In the genomic region with DNA sequence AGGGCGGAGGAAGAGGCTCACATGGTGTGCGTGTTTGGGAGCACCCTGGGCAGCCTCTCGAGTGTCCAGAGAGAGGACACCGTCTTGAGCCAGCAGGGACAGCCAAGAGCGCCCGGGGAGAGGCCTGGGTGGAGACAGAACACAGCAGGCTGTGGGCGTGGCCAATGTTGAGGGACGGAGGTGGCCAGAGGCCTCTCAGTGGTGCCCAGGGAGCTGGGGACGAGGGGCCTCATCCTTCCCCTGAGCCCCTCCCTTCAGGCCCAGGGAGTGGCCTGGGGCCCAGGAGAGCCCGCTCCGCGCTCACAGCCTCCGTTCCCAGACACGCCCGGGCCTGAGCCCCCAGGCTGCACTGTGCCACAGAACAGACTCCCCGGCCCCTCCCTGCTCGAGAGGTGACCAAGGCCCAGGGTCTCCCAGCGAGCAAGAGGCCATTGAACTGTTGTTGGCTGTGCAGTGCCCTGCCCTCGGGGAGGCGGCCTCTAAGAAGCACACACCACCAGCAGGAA, we compare ENCODE assay signal across 9 cellular contexts. TPM values are rescaled to one million over a fixed set of nuclear protein-coding genes. Genes with fewer than 3 reads are reported as not detected.
DNase-seq lines count a peak whose midpoint lies in the region; ATAC-seq and TF ChIP-seq lines count a peak whose summit lies in the region.
"Had no signal": no experiment of that assay in that cellular context is flagged by ENCODE, and none has a peak within 500 bp of the region (broad histone marks: within the 10 kb centered on the region; RNA-seq: fewer than 3 reads in every experiment).

No MANE protein-coding gene starts in this region.

- H3K9me3 ChIP-seq in thyroid gland, result no peaks in the 10 kb centered on the region

- TF ChIP-seq CTCF in thyroid gland (IDR thresholded peaks at IDR 0.05), result peak in 4 of 6 experiments; percentile 18 to 51 (median 44)

- ATAC-seq in HG03159 (IDR thresholded peaks at IDR 0.05; ENCODE audit: unreplicated experiment), result no peak
- no peak for ATAC-seq in GM18861 (IDR thresholded peaks at IDR 0.05; ENCODE audit: unreplicated experiment)
- ATAC-seq in HG02981 (IDR thresholded peaks at IDR 0.05; ENCODE audit: unreplicated experiment), result no peak

- H3K36me3 Mint-ChIP-seq in activated CD4-positive, alpha-beta memory T cell treated with anti-CD3 and anti-CD28 coated beads, Interleukin-2, amount 10 ng/mL, durations not matched to agents 7 days and 5 days (ENCODE audit: low read depth), result no peaks in the 10 kb centered on the region

- CTCF ChIA-PET in HEK293T (lab: Yijun Ruan, JAX), result interaction anchor here (0.6 kb wide), 1 partner anchor 28 kb away, joined by 3 read pairs; no protein-coding TSS in a partner anchor
- CTCF ChIA-PET in activated CD4-positive, alpha-beta memory T cell treated with anti-CD3 and anti-CD28 coated beads, Interleukin-2, amount 10 ng/mL, durations not matched to agents 7 days and 5 days (lab: Charles Lee), result no interaction called here

- H3K4me3 ChIP-seq in thyroid gland (replicated peaks in 1 of 3), result no peak overlapping the region

- no peaks in the 10 kb centered on the region for H3K36me3 ChIP-seq in thyroid gland

- H3K27ac ChIP-seq in thyroid gland, result no peak overlapping the region

- TF ChIP-seq POLR2A in thyroid gland (IDR thresholded peaks at IDR 0.05), result no peak

- no peaks in the 10 kb centered on the region for H3K27me3 Mint-ChIP-seq in activated CD4-positive, alpha-beta memory T cell treated with anti-CD3 and anti-CD28 coated beads, Interleukin-2, amount 10 ng/mL, durations not matched to agents 7 days and 5 days

- no peaks in the 10 kb centered on the region for H3K27me3 ChIP-seq in thyroid gland

- H3K27ac Mint-ChIP-seq in activated CD4-positive, alpha-beta memory T cell treated with anti-CD3 and anti-CD28 coated beads, Interleukin-2, amount 10 ng/mL, durations not matched to agents 7 days and 5 days, result no peak overlapping the region

- no peaks in the 10 kb centered on the region for H3K9me3 Mint-ChIP-seq in activated CD4-positive, alpha-beta memory T cell treated with anti-CD3 and anti-CD28 coated beads, Interleukin-2, amount 10 ng/mL, durations not matched to agents 7 days and 5 days

- POLR2A ChIA-PET in HEK293T (lab: Yijun Ruan, JAX), result no interaction called here
- POLR2A ChIA-PET in activated CD4-positive, alpha-beta memory T cell treated with anti-CD3 and anti-CD28 coated beads, Interleukin-2, amount 10 ng/mL, durations not matched to agents 7 days and 5 days (lab: Charles Lee), result no interaction called here

- intact Hi-C loops in thyroid gland (cut with DNase I), result no loop called here

- H3K4me3 Mint-ChIP-seq in activated CD4-positive, alpha-beta memory T cell treated with anti-CD3 and anti-CD28 coated beads, Interleukin-2, amount 10 ng/mL, durations not matched to agents 7 days and 5 days, result no peak overlapping the region

- DNase-seq in HEK293T (ENCODE audit: extremely low spot score) (peak; percentile 49), amniotic epithelial cell (ENCODE audit: low read depth) (peak; percentile 52), iris pigment epithelial cell (ENCODE audit: low read depth) (peak; percentile 33), thyroid gland (peak; percentile 90 to 91)
- no peak for DNase-seq in activated CD4-positive, alpha-beta memory T cell treated with anti-CD3 and anti-CD28 coated beads, Interleukin-2, amount 10 ng/mL, durations not matched to agents 7 days and 5 days
- DNase-seq: NCI-H1417 treated with DMSO at 0.1 percent for 48 hours had no signal

- peaks cover 9 to 15% of the 10 kb centered on the region in 2 donors for H3K4me1 ChIP-seq in thyroid gland

- 32 to 34% methylated on average over 10 to 15 of the region's 20 CpGs for WGBS in thyroid gland, 2 donors

- H3K4me1 Mint-ChIP-seq in activated CD4-positive, alpha-beta memory T cell treated with anti-CD3 and anti-CD28 coated beads, Interleukin-2, amount 10 ng/mL, durations not matched to agents 7 days and 5 days, result no peaks in the 10 kb centered on the region

TF ChIP-seq in HEK293T, 16 proteins besides CTCF, POLR2A, EP300 and RAD21:
- no peak for TF ChIP-seq HDGF (IDR thresholded peaks at IDR 0.05; ENCODE audit: borderline replicate concordance)
- TF ChIP-seq CTBP1 (IDR thresholded peaks at IDR 0.05; ENCODE audit: borderline replicate concordance), result no peak
- no peak for TF ChIP-seq L3MBTL2 (conservative IDR thresholded peaks at IDR 0.05)
- no peak for TF ChIP-seq FOXK2 (IDR thresholded peaks at IDR 0.05)
- TF ChIP-seq ZNF384 (IDR thresholded peaks at IDR 0.05), result no peak
- no peak for TF ChIP-seq FOXM1 (IDR thresholded peaks at IDR 0.05; ENCODE audit: borderline replicate concordance)
- TF ChIP-seq TARDBP (IDR thresholded peaks at IDR 0.05), result no peak
- no peak for TF ChIP-seq LEF1 (IDR thresholded peaks at IDR 0.05; ENCODE audit: borderline replicate concordance)
- no peak for TF ChIP-seq NFRKB (IDR thresholded peaks at IDR 0.05)
- TF ChIP-seq FOXA1 (IDR thresholded peaks at IDR 0.05), result no peak
- no peak for TF ChIP-seq ARNT (IDR thresholded peaks at IDR 0.05)

RNA-seq across cellular contexts. Expression of a gene that starts 48.4 kb away (rescaled TPM):
- total RNA-seq in thyroid gland, result 10 to 100 TPM; 12.6 to 29.7 (median 16.8) TPM
- under 1 TPM; 0.55 to 0.60 TPM for total RNA-seq in activated CD4-positive, alpha-beta memory T cell treated with anti-CD3 and anti-CD28 coated beads, Interleukin-2, amount 10 ng/mL, durations not matched to agents 7 days and 5 days

Comparison
In these comparisons a context has a peak if more than half of its experiments do, and no peak if none do; other contexts are left out.
1. RNA of a gene that starts 48.4 kb away (total RNA-seq): 12.6 to 29.7 TPM in thyroid gland; 0.55 to 0.60 TPM in activated CD4-positive, alpha-beta memory T cell treated with anti-CD3 and anti-CD28 coated beads, Interleukin-2, amount 10 ng/mL, durations not matched to agents 7 days and 5 days; every median in the first group is over 4 times any median in the second.